ENCODE assay signal across 2 cellular contexts in the genomic region with DNA sequence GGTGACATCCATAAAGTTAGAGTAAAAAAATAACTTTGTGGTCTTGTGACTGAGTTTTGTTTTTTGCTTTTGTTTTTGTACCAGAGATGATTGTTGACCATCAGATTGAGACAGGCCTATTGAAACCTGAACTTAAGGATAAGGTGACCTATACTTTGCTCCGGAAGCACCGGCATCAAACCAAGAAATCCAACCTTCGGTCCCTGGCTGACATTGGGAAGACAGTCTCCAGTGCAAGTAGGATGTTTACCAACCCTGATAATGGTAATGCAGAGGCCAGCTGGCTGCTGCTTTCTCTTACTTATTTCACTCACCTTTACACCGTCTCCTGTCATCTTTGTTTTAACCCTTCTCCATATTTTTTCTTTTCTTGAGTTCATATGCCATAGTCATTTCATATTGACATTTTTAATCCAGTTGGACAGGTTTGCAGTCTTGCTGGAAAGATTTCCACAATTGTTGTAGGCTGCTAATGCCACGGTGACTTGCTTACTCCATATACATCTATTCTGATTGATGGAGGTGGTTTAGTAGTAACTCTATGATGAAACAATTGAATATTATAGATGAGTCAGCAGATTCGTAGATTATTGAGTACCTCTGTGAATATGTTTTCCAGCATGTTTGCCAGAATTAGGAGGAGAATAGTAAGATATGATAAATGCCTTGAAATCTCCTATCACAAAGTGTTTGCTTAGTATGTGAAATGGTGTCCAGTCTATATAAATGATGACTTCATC.
TF ChIP-seq lines count a peak whose summit lies in the region.

No MANE protein-coding gene starts in this region.

TF ChIP-seq in H1, 55 proteins besides CTCF, POLR2A, EP300 and RAD21:
- TF ChIP-seq CBX8 (IDR thresholded peaks at IDR 0.05; ENCODE audit: borderline replicate concordance, low read depth, low read length) (no peak), MAFK (IDR thresholded peaks at IDR 0.05; ENCODE audit: low read depth, low read length) (peak; percentile 81), CREB1 (IDR thresholded peaks at IDR 0.05) (no peak), SRF (IDR thresholded peaks at IDR 0.05; ENCODE audit: low read depth, low read length) (no peak), SUZ12 (IDR thresholded peaks at IDR 0.05; ENCODE audit: low read length) (no peak)

TF ChIP-seq in liver, 16 proteins besides CTCF, POLR2A, EP300 and RAD21 (continued from another document):
- TF ChIP-seq FOXA2 (IDR thresholded peaks at IDR 0.05) (peak; percentile 53), HNF4A (conservative IDR thresholded peaks at IDR 0.05) (peak; percentile 92 to 93), JUND (IDR thresholded peaks at IDR 0.05) (peak in 1 of 2 donors; percentile 57), GABPA (IDR thresholded peaks at IDR 0.05 in 1 of 2, conservative IDR thresholded peaks at IDR 0.05 in 1 of 2) (peak in 1 of 2 donors; percentile 56), RXRA (IDR thresholded peaks at IDR 0.05) (peak; percentile 64 to 74), FOXA1 (IDR thresholded peaks at IDR 0.05) (no peak), YY1 (IDR thresholded peaks at IDR 0.05) (peak; percentile 39), NR2F2 (IDR thresholded peaks at IDR 0.05) (no peak)
- TF ChIP-seq, protein P1, sequence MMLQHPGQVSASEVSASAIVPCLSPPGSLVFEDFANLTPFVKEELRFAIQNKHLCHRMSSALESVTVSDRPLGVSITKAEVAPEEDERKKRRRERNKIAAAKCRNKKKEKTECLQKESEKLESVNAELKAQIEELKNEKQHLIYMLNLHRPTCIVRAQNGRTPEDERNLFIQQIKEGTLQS (IDR thresholded peaks at IDR 0.05), result no peak
